1 cellular context compared by ENCODE assay signal in genomic region chr22:46652081-46652929, GRCh38.
A peak's percentile ranks its signal among the peaks of the same experiment; 100 is the strongest.
TF ChIP-seq lines count a peak whose summit lies in the region.

No MANE protein-coding gene starts in this region.

TF ChIP-seq in HepG2, 621 proteins besides CTCF, POLR2A, EP300 and RAD21 (continued from another document):
- TF ChIP-seq ZNF781 (CRISPR knock-in tag; IDR thresholded peaks at IDR 0.05; ENCODE audit: borderline replicate concordance, not compliant biosample characterization) (no peak), NR1H2 (CRISPR knock-in tag; IDR thresholded peaks at IDR 0.05; ENCODE audit: borderline replicate concordance, low read depth) (no peak), ATF3 (CRISPR knock-in tag; IDR thresholded peaks at IDR 0.05) (peak; percentile 64), BHLHE40 (IDR thresholded peaks at IDR 0.05; ENCODE audit: low read length) (0 out of 2 replicates have a peak, but pooled peaks have one; percentile 26), ZNF772 (CRISPR knock-in tag; IDR thresholded peaks at IDR 0.05) (0 out of 2 replicates have a peak, but pooled peaks have one; percentile 22), RXRB (CRISPR knock-in tag; IDR thresholded peaks at IDR 0.05; ENCODE audit: borderline replicate concordance) (peak; percentile 94), ZNF652 (CRISPR knock-in tag; IDR thresholded peaks at IDR 0.05; ENCODE audit: borderline replicate concordance, low read depth) (peak; percentile 32; the same call in 1 of the 2 replicates), ZKSCAN1 (IDR thresholded peaks at IDR 0.05; ENCODE audit: low read length) (no peak), SALL1 (CRISPR knock-in tag; IDR thresholded peaks at IDR 0.05) (peak; percentile 87), SOX6 (IDR thresholded peaks at IDR 0.05) (no peak), SOX6 (CRISPR knock-in tag; IDR thresholded peaks at IDR 0.05) (peak; percentile 94), KDM5B (CRISPR knock-in tag; IDR thresholded peaks at IDR 0.05; ENCODE audit: borderline replicate concordance) (peak; percentile 21; the same call in 1 of the 2 replicates), MAFK (conservative IDR thresholded peaks at IDR 0.05 in 1 of 2, IDR thresholded peaks at IDR 0.05 in 1 of 2; ENCODE audit: low read length in 2 of 2) (no peak), DNMT3B (CRISPR knock-in tag; conservative IDR thresholded peaks at IDR 0.05) (no peak), FOXA3 (CRISPR knock-in tag; IDR thresholded peaks at IDR 0.05) (peak; percentile 72), PHF21A (CRISPR knock-in tag; IDR thresholded peaks at IDR 0.05) (peak; percentile 71)
- TF ChIP-seq, protein P1, sequence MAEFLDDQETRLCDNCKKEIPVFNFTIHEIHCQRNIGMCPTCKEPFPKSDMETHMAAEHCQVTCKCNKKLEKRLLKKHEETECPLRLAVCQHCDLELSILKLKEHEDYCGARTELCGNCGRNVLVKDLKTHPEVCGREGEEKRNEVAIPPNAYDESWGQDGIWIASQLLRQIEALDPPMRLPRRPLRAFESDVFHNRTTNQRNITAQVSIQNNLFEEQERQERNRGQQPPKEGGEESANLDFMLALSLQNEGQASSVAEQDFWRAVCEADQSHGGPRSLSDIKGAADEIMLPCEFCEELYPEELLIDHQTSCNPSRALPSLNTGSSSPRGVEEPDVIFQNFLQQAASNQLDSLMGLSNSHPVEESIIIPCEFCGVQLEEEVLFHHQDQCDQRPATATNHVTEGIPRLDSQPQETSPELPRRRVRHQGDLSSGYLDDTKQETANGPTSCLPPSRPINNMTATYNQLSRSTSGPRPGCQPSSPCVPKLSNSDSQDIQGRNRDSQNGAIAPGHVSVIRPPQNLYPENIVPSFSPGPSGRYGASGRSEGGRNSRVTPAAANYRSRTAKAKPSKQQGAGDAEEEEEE (CRISPR knock-in tag; IDR thresholded peaks at IDR 0.05; ENCODE audit: borderline replicate concordance), result peak; percentile 92; the same call in 1 of the 2 replicates
- TF ChIP-seq, protein P2, sequence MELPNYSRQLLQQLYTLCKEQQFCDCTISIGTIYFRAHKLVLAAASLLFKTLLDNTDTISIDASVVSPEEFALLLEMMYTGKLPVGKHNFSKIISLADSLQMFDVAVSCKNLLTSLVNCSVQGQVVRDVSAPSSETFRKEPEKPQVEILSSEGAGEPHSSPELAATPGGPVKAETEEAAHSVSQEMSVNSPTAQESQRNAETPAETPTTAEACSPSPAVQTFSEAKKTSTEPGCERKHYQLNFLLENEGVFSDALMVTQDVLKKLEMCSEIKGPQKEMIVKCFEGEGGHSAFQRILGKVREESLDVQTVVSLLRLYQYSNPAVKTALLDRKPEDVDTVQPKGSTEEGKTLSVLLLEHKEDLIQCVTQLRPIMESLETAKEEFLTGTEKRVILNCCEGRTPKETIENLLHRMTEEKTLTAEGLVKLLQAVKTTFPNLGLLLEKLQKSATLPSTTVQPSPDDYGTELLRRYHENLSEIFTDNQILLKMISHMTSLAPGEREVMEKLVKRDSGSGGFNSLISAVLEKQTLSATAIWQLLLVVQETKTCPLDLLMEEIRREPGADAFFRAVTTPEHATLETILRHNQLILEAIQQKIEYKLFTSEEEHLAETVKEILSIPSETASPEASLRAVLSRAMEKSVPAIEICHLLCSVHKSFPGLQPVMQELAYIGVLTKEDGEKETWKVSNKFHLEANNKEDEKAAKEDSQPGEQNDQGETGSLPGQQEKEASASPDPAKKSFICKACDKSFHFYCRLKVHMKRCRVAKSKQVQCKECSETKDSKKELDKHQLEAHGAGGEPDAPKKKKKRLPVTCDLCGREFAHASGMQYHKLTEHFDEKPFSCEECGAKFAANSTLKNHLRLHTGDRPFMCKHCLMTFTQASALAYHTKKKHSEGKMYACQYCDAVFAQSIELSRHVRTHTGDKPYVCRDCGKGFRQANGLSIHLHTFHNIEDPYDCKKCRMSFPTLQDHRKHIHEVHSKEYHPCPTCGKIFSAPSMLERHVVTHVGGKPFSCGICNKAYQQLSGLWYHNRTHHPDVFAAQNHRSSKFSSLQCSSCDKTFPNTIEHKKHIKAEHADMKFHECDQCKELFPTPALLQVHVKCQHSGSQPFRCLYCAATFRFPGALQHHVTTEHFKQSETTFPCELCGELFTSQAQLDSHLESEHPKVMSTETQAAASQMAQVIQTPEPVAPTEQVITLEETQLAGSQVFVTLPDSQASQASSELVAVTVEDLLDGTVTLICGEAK (IDR thresholded peaks at IDR 0.05), result no peak
- TF ChIP-seq, protein P2 (CRISPR knock-in tag; IDR thresholded peaks at IDR 0.05), result 0 out of 2 replicates have a peak, but pooled peaks have one; percentile 16
